11 cellular contexts compared by ENCODE assay signal in genomic region chr1:29133861-29134694, GRCh38. TPM values are rescaled to one million over a fixed set of nuclear protein-coding genes. Genes with fewer than 3 reads are reported as not detected.
DNase-seq lines count a peak whose midpoint lies in the region; ATAC-seq, FAIRE-seq and TF ChIP-seq lines count a peak whose summit lies in the region.
"Had no signal": no experiment of that assay in that cellular context is flagged by ENCODE, and none has a peak within 500 bp of the region (broad histone marks: within the 10 kb centered on the region; RNA-seq: fewer than 3 reads in every experiment).

No MANE protein-coding gene starts in this region.

- FAIRE-seq in keratinocyte (lab: Jason Lieb, UNC): peak; percentile 49

- H3K79me2 ChIP-seq in keratinocyte (ENCODE audit: control insufficient read depth, insufficient read depth, low read length): no peaks in the 10 kb centered on the region

- DNase-seq in activated CD4-positive, alpha-beta T cell treated with anti-CD3 and anti-CD28 coated beads for 36 hours: no peak
- no peak for DNase-seq in activated CD4-positive, alpha-beta T cell treated with anti-CD3 and anti-CD28 coated beads, Interleukin-2, amount 10 ng/mL, durations not matched to agents 24 days and 14 days
- no peak for DNase-seq in T-cell
- no peak for DNase-seq in keratinocyte (ENCODE audit: low read depth, low spot score)
- DNase-seq in suprapubic skin (ENCODE audit: low spot score in 2 of 2): no peak
- DNase-seq in UCSD-AML1 (lab: John Stamatoyannopoulos, UW; ENCODE audit: unreplicated experiment): no peak
- no peak for DNase-seq in cerebellum (ENCODE audit: low spot score)
- no peak for DNase-seq in DMS53 treated with DMSO at 0.1 percent for 48 hours (lab: John Stamatoyannopoulos, UW; ENCODE audit: unreplicated experiment)
- DNase-seq: WERI-Rb-1 had no signal

- H3K27ac ChIP-seq in keratinocyte (ENCODE audit: control insufficient read depth, insufficient read depth, low read length): no peak overlapping the region
- H3K27ac ChIP-seq in suprapubic skin: no peak overlapping the region
- H3K27ac ChIP-seq: body of pancreas, WERI-Rb-1 had no signal

- peak; percentile 9 for ATAC-seq in activated CD4-positive, alpha-beta T cell treated with anti-CD3 and anti-CD28 coated beads for 36 hours
- peak; percentile 32 to 51 (median 38) for ATAC-seq in T-cell (replicated peaks in 1 of 4)
- ATAC-seq: body of pancreas had no signal

- H3K9me3 Mint-ChIP-seq in activated CD4-positive, alpha-beta T cell treated with anti-CD3 and anti-CD28 coated beads for 36 hours (ENCODE audit: low read depth): no peaks in the 10 kb centered on the region
- no peaks in the 10 kb centered on the region for H3K9me3 Mint-ChIP-seq in activated CD4-positive, alpha-beta T cell treated with anti-CD3 and anti-CD28 coated beads, Interleukin-2, amount 10 ng/mL, durations not matched to agents 24 days and 14 days
- no peaks in the 10 kb centered on the region for H3K9me3 Mint-ChIP-seq in T-cell

- H3K4me3 ChIP-seq in keratinocyte (ENCODE audit: control insufficient read depth in 2 of 3, extremely low read depth in 1 of 3, insufficient read depth in 2 of 3, low read depth in 1 of 3, low read length in 3 of 3) (peak overlapping the region in 1 of 3 experiments; percentile 34), suprapubic skin (peak overlapping the region; percentile 28)
- H3K4me3 ChIP-seq: body of pancreas had no signal

- no peak overlapping the region for H3K27ac Mint-ChIP-seq in activated CD4-positive, alpha-beta T cell treated with anti-CD3 and anti-CD28 coated beads for 36 hours
- no peak overlapping the region for H3K27ac Mint-ChIP-seq in activated CD4-positive, alpha-beta T cell treated with anti-CD3 and anti-CD28 coated beads, Interleukin-2, amount 10 ng/mL, durations not matched to agents 24 days and 14 days
- H3K27ac Mint-ChIP-seq in T-cell: no peak overlapping the region

- no peak for TF ChIP-seq CTCF in keratinocyte (optimal IDR thresholded peaks at IDR 0.05 in 1 of 3, IDR thresholded peaks at IDR 0.05 in 1 of 3, conservative IDR thresholded peaks at IDR 0.05 in 1 of 3; ENCODE audit: extremely low read depth in 1 of 3, insufficient read depth in 2 of 3, low read length in 3 of 3)
- TF ChIP-seq CTCF in suprapubic skin (IDR thresholded peaks at IDR 0.05): no peak

- H3K36me3 Mint-ChIP-seq in activated CD4-positive, alpha-beta T cell treated with anti-CD3 and anti-CD28 coated beads for 36 hours (ENCODE audit: low read depth): no peaks in the 10 kb centered on the region
- H3K36me3 Mint-ChIP-seq in activated CD4-positive, alpha-beta T cell treated with anti-CD3 and anti-CD28 coated beads, Interleukin-2, amount 10 ng/mL, durations not matched to agents 24 days and 14 days (ENCODE audit: low read depth): no peaks in the 10 kb centered on the region
- H3K36me3 Mint-ChIP-seq in T-cell: no peaks in the 10 kb centered on the region

- POLR2A ChIA-PET in activated CD4-positive, alpha-beta T cell treated with anti-CD3 and anti-CD28 coated beads for 36 hours (lab: Charles Lee): no interaction called here
- POLR2A ChIA-PET in T-cell (lab: Charles Lee): no interaction called here

- H4K20me1 ChIP-seq in keratinocyte (ENCODE audit: control insufficient read depth, extremely low read depth, insufficient read depth, low read length): no peaks in the 10 kb centered on the region

- H2AFZ ChIP-seq in keratinocyte (ENCODE audit: control insufficient read depth, low read length): peak overlapping the region; percentile 56

- H3K27me3 ChIP-seq in keratinocyte (ENCODE audit: control insufficient read depth, extremely low read depth, insufficient read depth, low read length): peaks cover 8% of the 10 kb centered on the region
- H3K27me3 ChIP-seq in suprapubic skin: peaks cover 3% of the 10 kb centered on the region
- H3K27me3 ChIP-seq: body of pancreas had no signal

- H3K36me3 ChIP-seq in keratinocyte (ENCODE audit: control insufficient read depth in 2 of 2, extremely low read depth in 1 of 2, insufficient read depth in 2 of 2, low read length in 2 of 2) (no peaks in the 10 kb centered on the region), suprapubic skin (no peaks in the 10 kb centered on the region)
- H3K36me3 ChIP-seq: WERI-Rb-1 had no signal

- TF ChIP-seq EP300 in suprapubic skin (IDR thresholded peaks at IDR 0.05): no peak

- H3K4me1 ChIP-seq in keratinocyte (ENCODE audit: control insufficient read depth, extremely low read depth, insufficient read depth, low read length) (peaks cover 5% of the 10 kb centered on the region), suprapubic skin (peaks cover 19% of the 10 kb centered on the region)
- H3K4me1 ChIP-seq: body of pancreas had no signal

- CTCF ChIA-PET in activated CD4-positive, alpha-beta T cell treated with anti-CD3 and anti-CD28 coated beads for 36 hours (lab: Charles Lee): no interaction called here
- CTCF ChIA-PET in T-cell (lab: Charles Lee): no interaction called here

- H3K9me1 ChIP-seq in keratinocyte (ENCODE audit: control insufficient read depth, extremely low read depth, insufficient read depth, low read length): no peaks in the 10 kb centered on the region

- H3K27me3 Mint-ChIP-seq in activated CD4-positive, alpha-beta T cell treated with anti-CD3 and anti-CD28 coated beads for 36 hours: peaks cover 3% of the 10 kb centered on the region
- peaks cover 10% of the 10 kb centered on the region for H3K27me3 Mint-ChIP-seq in activated CD4-positive, alpha-beta T cell treated with anti-CD3 and anti-CD28 coated beads, Interleukin-2, amount 10 ng/mL, durations not matched to agents 24 days and 14 days
- H3K27me3 Mint-ChIP-seq in T-cell: peaks cover 0 to 13% of the 10 kb centered on the region in 2 donors

- no peak overlapping the region for H3K4me3 Mint-ChIP-seq in activated CD4-positive, alpha-beta T cell treated with anti-CD3 and anti-CD28 coated beads for 36 hours
- H3K4me3 Mint-ChIP-seq in activated CD4-positive, alpha-beta T cell treated with anti-CD3 and anti-CD28 coated beads, Interleukin-2, amount 10 ng/mL, durations not matched to agents 24 days and 14 days: no peak overlapping the region
- H3K4me3 Mint-ChIP-seq in T-cell: peak overlapping the region; percentile 9 to 41 (median 30)

- H3K9me3 ChIP-seq in keratinocyte (ENCODE audit: control insufficient read depth, low read depth, low read length) (no peaks in the 10 kb centered on the region), suprapubic skin (no peaks in the 10 kb centered on the region)
- H3K9me3 ChIP-seq: body of pancreas had no signal

- no peaks in the 10 kb centered on the region for H3K4me1 Mint-ChIP-seq in activated CD4-positive, alpha-beta T cell treated with anti-CD3 and anti-CD28 coated beads for 36 hours
- peaks cover 2% of the 10 kb centered on the region for H3K4me1 Mint-ChIP-seq in activated CD4-positive, alpha-beta T cell treated with anti-CD3 and anti-CD28 coated beads, Interleukin-2, amount 10 ng/mL, durations not matched to agents 24 days and 14 days
- peaks cover 0 to 5% (median 4%) of the 10 kb centered on the region in 3 donors for H3K4me1 Mint-ChIP-seq in T-cell

- peak overlapping the region; percentile 41 for H3K4me2 ChIP-seq in keratinocyte (ENCODE audit: control insufficient read depth, extremely low read depth, insufficient read depth, low read depth, low read length)

- intact Hi-C loops in activated CD4-positive, alpha-beta T cell treated with anti-CD3 and anti-CD28 coated beads for 36 hours (cut with DNase I, micrococcal nuclease): no loop called here
- intact Hi-C loops in activated CD4-positive, alpha-beta T cell treated with anti-CD3 and anti-CD28 coated beads, Interleukin-2, amount 10 ng/mL, durations not matched to agents 24 days and 14 days (cut with micrococcal nuclease): no loop called here

- no peak for TF ChIP-seq POLR2A in suprapubic skin (IDR thresholded peaks at IDR 0.05)

- no peak overlapping the region for H3K9ac ChIP-seq in keratinocyte (ENCODE audit: control insufficient read depth, extremely low read depth, insufficient read depth, low read length)

- dilution Hi-C loops in keratinocyte (cut with MboI; ENCODE audit: extremely low pct_ligation_motif_present, low sequenced_read_pairs): no loop called here

- WGBS in suprapubic skin: 72% methylated on average over 24 of the region's 55 CpGs

RNA-seq across cellular contexts. Expression of gene TMEM200B, which starts 10.4 kb away (rescaled TPM):
- total RNA-seq in activated CD4-positive, alpha-beta T cell treated with anti-CD3 and anti-CD28 coated beads for 36 hours: 1 to 10 TPM; 1.1 TPM
- total RNA-seq in activated CD4-positive, alpha-beta T cell treated with anti-CD3 and anti-CD28 coated beads, Interleukin-2, amount 10 ng/mL, durations not matched to agents 24 days and 14 days: 0.66 and 0.72 TPM in 2 replicates
- total RNA-seq in T-cell: under 1 TPM in 3 of 5 donors, not detected in 2; 0.12 to 0.16 (median 0.16) TPM
- polyA plus RNA-seq in keratinocyte: 0.18 to 0.82 TPM (median 0.59 TPM) in 3 replicates
- polyA plus RNA-seq in keratinocyte (2011; ENCODE audit: low read depth): not detected
- 0.18 and 0.19 TPM in 2 replicates for polyA plus RNA-seq in keratinocyte (2011; cell fraction: cytosol; rRNA removed)
- 0.22 and 0.33 TPM in 2 replicates for polyA plus RNA-seq in keratinocyte (2011; cell fraction: nucleus; rRNA removed)
- polyA plus RNA-seq in keratinocyte (2012; ENCODE audit: low replicate concordance): 0.39 and 1.00 TPM in 2 replicates
- polyA minus RNA-seq in keratinocyte: 0.10 to 0.45 TPM (median 0.23 TPM) in 3 replicates
- polyA minus RNA-seq in keratinocyte (2011; cell fraction: cytosol; rRNA and poly(A)+ RNA removed): not detected
- 0.21 TPM in 1 of 2 replicates, not detected in the other for polyA minus RNA-seq in keratinocyte (2011; cell fraction: nucleus; rRNA and poly(A)+ RNA removed)
- total RNA-seq in suprapubic skin: 1 to 10 TPM; 2.5 to 5.7 (median 3.8) TPM
- total RNA-seq in cerebellum: 0.82 TPM
- total RNA-seq: mononuclear cell had no signal

RNA-seq across cellular contexts. Expression of gene SRSF4, which starts 47.6 kb away (rescaled TPM):
- total RNA-seq in activated CD4-positive, alpha-beta T cell treated with anti-CD3 and anti-CD28 coated beads for 36 hours: 100 to 1,000 TPM; 129 to 147 TPM
- total RNA-seq in activated CD4-positive, alpha-beta T cell treated with anti-CD3 and anti-CD28 coated beads, Interleukin-2, amount 10 ng/mL, durations not matched to agents 24 days and 14 days: 138 and 141 TPM in 2 replicates
- total RNA-seq in T-cell (10 to 100 TPM; 76.0 to 90.4 (median 78.9) TPM), suprapubic skin (10 to 100 TPM; 45.7 to 86.1 (median 60.5) TPM), cerebellum (45.8 TPM)
- 26.8 to 63.2 TPM (median 51.0 TPM) in 3 replicates for polyA plus RNA-seq in keratinocyte
- polyA plus RNA-seq in keratinocyte (2011; ENCODE audit: low read depth): 135 TPM
- polyA plus RNA-seq in keratinocyte (2011; cell fraction: cytosol; rRNA removed): 39.2 and 42.5 TPM in 2 replicates
- 89.0 and 94.1 TPM in 2 replicates for polyA plus RNA-seq in keratinocyte (2011; cell fraction: nucleus; rRNA removed)
- 60.2 and 62.4 TPM in 2 replicates for polyA plus RNA-seq in keratinocyte (2012; ENCODE audit: low replicate concordance)
- polyA minus RNA-seq in keratinocyte: 14.8 to 41.8 TPM (median 15.6 TPM) in 3 replicates
- 18.8 TPM for polyA minus RNA-seq in keratinocyte (2011; cell fraction: cytosol; rRNA and poly(A)+ RNA removed)
- 20.7 and 34.7 TPM in 2 replicates for polyA minus RNA-seq in keratinocyte (2011; cell fraction: nucleus; rRNA and poly(A)+ RNA removed)

Comparison
In these comparisons a context has a peak if more than half of its experiments do, and no peak if none do; other contexts are left out.
1. H3K4me3 Mint-ChIP-seq: peak in T-cell (3 of 3); none in activated CD4-positive, alpha-beta T cell treated with anti-CD3 and anti-CD28 coated beads for 36 hours (single experiment) and activated CD4-positive, alpha-beta T cell treated with anti-CD3 and anti-CD28 coated beads, Interleukin-2, amount 10 ng/mL, durations not matched to agents 24 days and 14 days (single experiment).